ENCODE assay signal across 15 cellular contexts in genomic region chr6:27161115-27161514, GRCh38.
"Had no signal": no experiment of that assay in that cellular context is flagged by ENCODE, and none has a peak within 500 bp of the region (broad histone marks: within the 10 kb centered on the region; RNA-seq: fewer than 3 reads in every experiment).

No MANE protein-coding gene starts in this region.

- H3K9me3 ChIP-seq: ascending aorta, esophagus muscularis mucosa, mucosa of descending colon, psoas muscle, sigmoid colon, suprapubic skin had no signal

- H3K27me3 ChIP-seq: ascending aorta, suprapubic skin had no signal

- ATAC-seq: activated naive CD8-positive, alpha-beta T cell treated with anti-CD3 and anti-CD28 coated beads, Interleukin-2, amount 50 U/mL, for 24 hours; psoas muscle had no signal

- H3K9me3 Mint-ChIP-seq: activated naive CD8-positive, alpha-beta T cell treated with anti-CD3 and anti-CD28 coated beads, Interleukin-2, amount 50 U/mL, for 24 hours; natural killer cell had no signal

- H3K4me3 ChIP-seq: ascending aorta, esophagus muscularis mucosa, mucosa of descending colon, psoas muscle, sigmoid colon, suprapubic skin had no signal

- H3K36me3 Mint-ChIP-seq: natural killer cell had no signal

- H3K36me3 ChIP-seq: ascending aorta, esophagus muscularis mucosa, sigmoid colon, suprapubic skin had no signal

- H3K4me3 Mint-ChIP-seq: activated naive CD8-positive, alpha-beta T cell treated with anti-CD3 and anti-CD28 coated beads, Interleukin-2, amount 50 U/mL, for 24 hours had no signal

- DNase-seq: activated CD4-positive, alpha-beta T cell treated with anti-CD3 and anti-CD28 coated beads, Interleukin-2, amount 50 U/mL, for 1 hour; activated gamma-delta T cell treated with Interleukin-2 at 50 U/mL for 16 hours; activated naive CD8-positive, alpha-beta T cell treated with anti-CD3 and anti-CD28 coated beads, Interleukin-2, amount 50 U/mL, for 24 hours; activated T-cell treated with anti-CD3 and anti-CD28 coated beads, Interleukin-2, amount 50 U/mL, for 1 hour; glutamatergic neuron; mammary epithelial cell; mucosa of descending colon; natural killer cell; occipital lobe; psoas muscle; sigmoid colon; stimulated activated CD4-positive, alpha-beta T cell treated with anti-CD3 and anti-CD28 coated beads, Interleukin-2, amount 100 ng/mL, for 24 hours had no signal
